In genomic region chr1:158045639-158046038, GRCh38 we compare ENCODE assay signal across 11 cellular contexts.
A peak's percentile ranks its signal among the peaks of the same experiment; 100 is the strongest.
DNase-seq lines count a peak whose midpoint lies in the region; ATAC-seq, FAIRE-seq and TF ChIP-seq lines count a peak whose summit lies in the region.
"Had no signal": no experiment of that assay in that cellular context is flagged by ENCODE, and none has a peak within 500 bp of the region (broad histone marks: within the 10 kb centered on the region; RNA-seq: fewer than 3 reads in every experiment).

No MANE protein-coding gene starts in this region.

- no peak for ATAC-seq in HG03039 (IDR thresholded peaks at IDR 0.05; ENCODE audit: unreplicated experiment)

- no peak for TF ChIP-seq POLR2A in H54 (IDR thresholded peaks at IDR 0.05; ENCODE audit: low read depth, low read length)

- no peak overlapping the region for H3K4me3 ChIP-seq in retinal pigment epithelial cell (ENCODE audit: low read length)
- H3K4me3 ChIP-seq: breast epithelium, SJSA1 had no signal

- no peak for TF ChIP-seq CTCF in retinal pigment epithelial cell (conservative IDR thresholded peaks at IDR 0.05; ENCODE audit: low read depth, low read length)

- no peak for FAIRE-seq in H54 (lab: Jason Lieb, UNC)
- FAIRE-seq: G401.6 had no signal

- DNase-seq in H54 (ENCODE audit: insufficient read length, low spot score) (peak; percentile 19), astrocyte of the hippocampus (ENCODE audit: low read depth, low spot score) (peak; percentile 91), iPS DF 19.7 (ENCODE audit: low read depth, low spot score) (peak; percentile 77), retinal pigment epithelial cell (ENCODE audit: low read depth) (peak; percentile 93), NCI-H2171 (lab: John Stamatoyannopoulos, UW) (no peak), DMS53 treated with DMSO at 0.1 percent for 48 hours (lab: John Stamatoyannopoulos, UW; ENCODE audit: unreplicated experiment) (no peak)
- DNase-seq in activated CD4-positive, alpha-beta T cell treated with anti-CD3 and anti-CD28 coated beads for 48 hours = no peak

Comparison
In these comparisons a context has a peak if more than half of its experiments do, and no peak if none do; other contexts are left out.
1. DNase-seq: peak in H54 (single experiment), astrocyte of the hippocampus (single experiment), iPS DF 19.7 (single experiment) and retinal pigment epithelial cell (single experiment); none in NCI-H2171 (single experiment), DMS53 treated with DMSO at 0.1 percent for 48 hours (single experiment) and activated CD4-positive, alpha-beta T cell treated with anti-CD3 and anti-CD28 coated beads for 48 hours (single experiment).